Comparison of ENCODE assay signal across 1 cellular context in genomic region chr1:54540891-54541290, GRCh38.
TF ChIP-seq lines count a peak whose summit lies in the region.

No MANE protein-coding gene starts in this region.

TF ChIP-seq in IMR-90, 13 proteins besides CTCF, POLR2A, EP300 and RAD21 (continued from another document):
- TF ChIP-seq USF2 (IDR thresholded peaks at IDR 0.05; ENCODE audit: low read depth, low read length) (no peak), RFX5 (IDR thresholded peaks at IDR 0.05; ENCODE audit: low read depth, low read length) (no peak), CEBPB (IDR thresholded peaks at IDR 0.05; ENCODE audit: low read depth, low read length) (no peak), BHLHE40 (IDR thresholded peaks at IDR 0.05; ENCODE audit: low read depth, low read length) (no peak), SMC3 (IDR thresholded peaks at IDR 0.05; ENCODE audit: low read depth, low read length) (no peak)
